10 cellular contexts compared by ENCODE assay signal in genomic region chr14:99718031-99718810, GRCh38.
DNase-seq lines count a peak whose midpoint lies in the region; ATAC-seq lines count a peak whose summit lies in the region.
"Had no signal": no experiment of that assay in that cellular context is flagged by ENCODE, and none has a peak within 500 bp of the region (broad histone marks: within the 10 kb centered on the region; RNA-seq: fewer than 3 reads in every experiment).

No MANE protein-coding gene starts in this region.

- DNase-seq in DMS79 (lab: John Stamatoyannopoulos, UW) (peak; percentile 35), NCI-H2171 treated with DMSO at 0.1 percent for 48 hours (lab: John Stamatoyannopoulos, UW) (peak; percentile 66), SHP77 treated with DMSO at 0.1 percent for 48 hours (lab: John Stamatoyannopoulos, UW) (no peak), midbrain (lab: John Stamatoyannopoulos, UW) (no peak), COLO829 (ENCODE audit: low spot score) (no peak)
- no peak for DNase-seq in stimulated activated CD8-positive, alpha-beta memory T cell treated with anti-CD3 and anti-CD28 coated beads, Interleukin-4, amount 100 ng/mL, for 48 hours
- DNase-seq: heart right ventricle, NCI-H2227 treated with DMSO at 0.1 percent for 48 hours had no signal

- ATAC-seq in GM19043 (IDR thresholded peaks at IDR 0.05; ENCODE audit: low read depth, unreplicated experiment): peak; percentile 97
- ATAC-seq in HG02938 (IDR thresholded peaks at IDR 0.05; ENCODE audit: unreplicated experiment): peak; percentile 87

Comparison
In these comparisons a context has a peak if more than half of its experiments do, and no peak if none do; other contexts are left out.
1. DNase-seq: peak in DMS79 (single experiment) and NCI-H2171 treated with DMSO at 0.1 percent for 48 hours (single experiment); none in SHP77 treated with DMSO at 0.1 percent for 48 hours (single experiment), stimulated activated CD8-positive, alpha-beta memory T cell treated with anti-CD3 and anti-CD28 coated beads, Interleukin-4, amount 100 ng/mL, for 48 hours (single experiment), midbrain (single experiment) and COLO829 (single experiment).